ENCODE assay signal across 1 cellular context in genomic region chrX:46666831-46667230, GRCh38.
TF ChIP-seq lines count a peak whose summit lies in the region.

No MANE protein-coding gene starts in this region.

TF ChIP-seq in IMR-90, 13 proteins besides CTCF, POLR2A, EP300 and RAD21 (continued from another document):
- TF ChIP-seq USF2 (IDR thresholded peaks at IDR 0.05; ENCODE audit: low read depth, low read length) = no peak
- no peak for TF ChIP-seq NFE2L2 (IDR thresholded peaks at IDR 0.05; ENCODE audit: low read depth, low read length)
- TF ChIP-seq ELK1 (IDR thresholded peaks at IDR 0.05; ENCODE audit: borderline replicate concordance, low read depth, low read length) = no peak
- no peak for TF ChIP-seq MAFK (IDR thresholded peaks at IDR 0.05; ENCODE audit: low read depth, low read length)
- TF ChIP-seq FOS (IDR thresholded peaks at IDR 0.05; ENCODE audit: low read depth, low read length) = no peak
- no peak for TF ChIP-seq CHD1 (IDR thresholded peaks at IDR 0.05; ENCODE audit: low read depth, low read length)
- no peak for TF ChIP-seq RCOR1 (IDR thresholded peaks at IDR 0.05; ENCODE audit: insufficient replicate concordance, low read length)
- TF ChIP-seq BHLHE40 (IDR thresholded peaks at IDR 0.05; ENCODE audit: low read depth, low read length) = no peak
